10 cellular contexts compared by ENCODE assay signal in genomic region chr14:61561144-61561543, GRCh38.
DNase-seq lines count a peak whose midpoint lies in the region; ATAC-seq, FAIRE-seq and TF ChIP-seq lines count a peak whose summit lies in the region.
"Had no signal": no experiment of that assay in that cellular context is flagged by ENCODE, and none has a peak within 500 bp of the region (broad histone marks: within the 10 kb centered on the region; RNA-seq: fewer than 3 reads in every experiment).

No MANE protein-coding gene starts in this region.

- peak; percentile 19 for ATAC-seq in Right ventricle myocardium superior (ENCODE audit: poor library complexity)
- ATAC-seq in left ventricle myocardium superior = no peak
- ATAC-seq in GM21381 (IDR thresholded peaks at IDR 0.05; ENCODE audit: unreplicated experiment) = no peak

- peaks cover 67% of the 10 kb centered on the region for H3K4me1 ChIP-seq in vagina

- TF ChIP-seq CTCF in bronchial epithelial cell (IDR thresholded peaks at IDR 0.05; ENCODE audit: insufficient read depth, low read length, severe bottlenecking) = no peak
- no peak for TF ChIP-seq CTCF in vagina (IDR thresholded peaks at IDR 0.05)

- no peak for FAIRE-seq in bronchial epithelial cell (lab: Jason Lieb, UNC)
- FAIRE-seq: D721Med had no signal

- H3K4me3 ChIP-seq in bronchial epithelial cell (ENCODE audit: low read depth, low read length) (no peak overlapping the region), vagina (no peak overlapping the region)

- no peaks in the 10 kb centered on the region for H3K27me3 ChIP-seq in bronchial epithelial cell (ENCODE audit: control insufficient read depth, insufficient read depth, low read length)
- H3K27me3 ChIP-seq in vagina = no peaks in the 10 kb centered on the region

- H3K36me3 ChIP-seq in bronchial epithelial cell (ENCODE audit: control insufficient read depth, insufficient read depth, low read length) (no peaks in the 10 kb centered on the region), vagina (no peaks in the 10 kb centered on the region)

- intact Hi-C loops in Right ventricle myocardium superior (cut with DNase I) = no loop called here
- intact Hi-C loops in left ventricle myocardium superior (cut with micrococcal nuclease) = no loop called here
- intact Hi-C loops in vagina (cut with DNase I) = no loop called here

- no peaks in the 10 kb centered on the region for H3K9me3 ChIP-seq in vagina

- peak overlapping the region; percentile 85 for H3K27ac ChIP-seq in vagina

- TF ChIP-seq POLR2A in vagina (IDR thresholded peaks at IDR 0.05) = no peak

- no peak for DNase-seq in Right ventricle myocardium superior
- DNase-seq in left ventricle myocardium superior = no peak
- DNase-seq in bronchial epithelial cell (ENCODE audit: low read depth) = peak; percentile 54
- peak; percentile 30 to 71 for DNase-seq in lung microvascular endothelial cell (ENCODE audit: low read depth in 2 of 2)
- DNase-seq in vagina (ENCODE audit: extremely low spot score in 2 of 2) = no peak
- no peak for DNase-seq in stimulated activated CD4-positive, alpha-beta T cell treated with anti-CD3 and anti-CD28 coated beads, Interleukin-12 subunit alpha, Interleukin-12 subunit beta, amount 100 ng/mL, for 4 hours
- DNase-seq in stimulated activated CD4-positive, alpha-beta T cell treated with anti-CD3 and anti-CD28 coated beads, Interleukin-4, amount 100 ng/mL, for 24 hours = no peak
- DNase-seq: NCI-H2081 treated with DMSO at 0.1 percent for 48 hours had no signal

Comparison
In these comparisons a context has a peak if more than half of its experiments do, and no peak if none do; other contexts are left out.
1. DNase-seq: peak in bronchial epithelial cell (single experiment) and lung microvascular endothelial cell (2 of 2); none in Right ventricle myocardium superior (single experiment), left ventricle myocardium superior (single experiment), vagina (0 of 2), stimulated activated CD4-positive, alpha-beta T cell treated with anti-CD3 and anti-CD28 coated beads, Interleukin-12 subunit alpha, Interleukin-12 subunit beta, amount 100 ng/mL, for 4 hours (single experiment) and stimulated activated CD4-positive, alpha-beta T cell treated with anti-CD3 and anti-CD28 coated beads, Interleukin-4, amount 100 ng/mL, for 24 hours (single experiment).